ENCODE assay signal across 22 cellular contexts in genomic region chr2:131125195-131125757, GRCh38. TPM values are rescaled to one million over a fixed set of nuclear protein-coding genes. Genes with fewer than 3 reads are reported as not detected.
A peak's percentile ranks its signal among the peaks of the same experiment; 100 is the strongest.
DNase-seq lines count a peak whose midpoint lies in the region.
"Had no signal": no experiment of that assay in that cellular context is flagged by ENCODE, and none has a peak within 500 bp of the region (broad histone marks: within the 10 kb centered on the region; RNA-seq: fewer than 3 reads in every experiment).

No MANE protein-coding gene starts in this region.

- H2BK15ac ChIP-seq in neuronal stem cell (ENCODE audit: low read length) = no peak overlapping the region

- H3K4me3 ChIP-seq in neuronal stem cell (ENCODE audit: low read length in 2 of 2) = no peak overlapping the region
- H3K4me3 ChIP-seq: adrenal gland, BLaER1, GM23248, lower lobe of right lung, ovary, stomach had no signal

- no peak overlapping the region for H2BK5ac ChIP-seq in neuronal stem cell (ENCODE audit: low read length)

- no peak overlapping the region for H4K8ac ChIP-seq in neuronal stem cell (ENCODE audit: low read depth, low read length)

- no peak overlapping the region for H2BK12ac ChIP-seq in neuronal stem cell (ENCODE audit: low read length)

- H3K9me3 ChIP-seq in neuronal stem cell (replicated peaks in 1 of 2; ENCODE audit: control insufficient read depth in 2 of 2, insufficient read depth in 1 of 2, low read depth in 1 of 2, low read length in 2 of 2) = peaks cover 0 to 1% of the 10 kb centered on the region in 2 donors
- H3K9me3 ChIP-seq: adrenal gland, lower lobe of right lung, ovary, stomach had no signal

- no peak overlapping the region for H3K4ac ChIP-seq in neuronal stem cell (ENCODE audit: low read length)

- no peak overlapping the region for H3K4me2 ChIP-seq in neuronal stem cell (ENCODE audit: insufficient read depth, low read length, poor library complexity, severe bottlenecking)
- H3K4me2 ChIP-seq: BLaER1 had no signal

- no peak overlapping the region for H3K27ac ChIP-seq in neuronal stem cell (replicated peaks; ENCODE audit: low read length)
- H3K27ac ChIP-seq: BLaER1, GM23248, lower lobe of right lung, ovary, stomach had no signal

- H4K91ac ChIP-seq in neuronal stem cell (ENCODE audit: low read depth, low read length, poor library complexity) = no peak overlapping the region

- H3K36me3 ChIP-seq in neuronal stem cell (replicated peaks in 1 of 2; ENCODE audit: control insufficient read depth in 2 of 2, insufficient read depth in 2 of 2, low read length in 2 of 2) = peaks cover 15 to 69% of the 10 kb centered on the region in 2 donors
- H3K36me3 ChIP-seq: ovary had no signal

- WGBS in neuronal stem cell (ENCODE audit: extremely low coverage in 2 of 2, insufficient read length in 2 of 2, insufficient replicate concordance in 1 of 2), 2 donors = no CpG with 5 or more reads among the region's 7 CpGs

- H3K18ac ChIP-seq in neuronal stem cell (ENCODE audit: low read length) = no peak overlapping the region

- H2BK120ac ChIP-seq in neuronal stem cell (ENCODE audit: low read depth, low read length) = no peak overlapping the region

- no peak overlapping the region for H3K23ac ChIP-seq in neuronal stem cell (ENCODE audit: low read depth, low read length, poor library complexity)

- H3K14ac ChIP-seq in neuronal stem cell (ENCODE audit: low read length) = no peak overlapping the region

- peak; percentile 1 for DNase-seq in NCI-H2029 treated with DMSO at 0.1 percent for 48 hours (lab: John Stamatoyannopoulos, UW)
- DNase-seq in NCI-H2029 (lab: John Stamatoyannopoulos, UW) = no peak
- DNase-seq in NCI-H2107 (lab: John Stamatoyannopoulos, UW) = peak; percentile 12
- peak; percentile 17 for DNase-seq in globus pallidus (ENCODE audit: low spot score)
- peak; percentile 38 for DNase-seq in superior temporal gyrus (ENCODE audit: extremely low spot score)
- no peak for DNase-seq in neuronal stem cell (ENCODE audit: low spot score)
- no peak for DNase-seq in activated CD8-positive, alpha-beta memory T cell treated with anti-CD3 and anti-CD28 coated beads for 24 hours
- no peak for DNase-seq in HuH-7.5 (ENCODE audit: low spot score)
- DNase-seq: activated CD4-positive, alpha-beta T cell treated with anti-CD3 and anti-CD28 coated beads, Interleukin-2, amount 10 ng/mL, durations not matched to agents 24 days and 14 days; activated effector memory CD4-positive, alpha-beta T cell treated with Interleukin-2 at 50 U/mL for 16 hours; cortex of kidney; GM23248; IMR-90; lower lobe of right lung; MM.1S; naive B cell; NCI-H524 treated with DMSO at 0.1 percent for 48 hours; ovary; stimulated activated CD4-positive, alpha-beta T cell treated with anti-CD3 and anti-CD28 coated beads, Interleukin-2, amount 100 ng/mL, for 24 hours; stomach had no signal

- H3K79me1 ChIP-seq in neuronal stem cell (ENCODE audit: low read depth, low read length) = peaks cover 7% of the 10 kb centered on the region

- no peak overlapping the region for H3K9ac ChIP-seq in neuronal stem cell (ENCODE audit: low read depth, low read length, poor library complexity)
- H3K9ac ChIP-seq: BLaER1, GM23248 had no signal

- H3K27me3 ChIP-seq in neuronal stem cell (ENCODE audit: control insufficient read depth in 3 of 3, insufficient read depth in 3 of 3, low read depth in 1 of 3, low read length in 3 of 3) = no peaks in the 10 kb centered on the region
- H3K27me3 ChIP-seq: adrenal gland, BLaER1, ovary, stomach had no signal

- peaks cover 0 to 2% of the 10 kb centered on the region in 2 donors for H3K4me1 ChIP-seq in neuronal stem cell (ENCODE audit: control insufficient read depth in 2 of 2, insufficient read depth in 1 of 2, low read depth in 1 of 2, low read length in 2 of 2)
- H3K4me1 ChIP-seq: BLaER1, lower lobe of right lung had no signal

- H2AFZ ChIP-seq in neuronal stem cell (ENCODE audit: low read length) = no peak overlapping the region
- H2AFZ ChIP-seq: GM23248 had no signal

- H2AK5ac ChIP-seq in neuronal stem cell (ENCODE audit: low read depth, low read length) = no peak overlapping the region

RNA-seq across cellular contexts. Expression of gene PLEKHB2, which starts 20.1 kb away (rescaled TPM):
- polyA plus RNA-seq in neuronal stem cell (2013, experiment 1 of 2) = 30.4 TPM
- 31.1 TPM for polyA plus RNA-seq in neuronal stem cell (2013, experiment 2 of 2)

RNA-seq across cellular contexts. Expression of gene FAM168B, which starts 32.0 kb away (rescaled TPM):
- polyA plus RNA-seq in neuronal stem cell (2013, experiment 1 of 2) = 73.9 TPM
- polyA plus RNA-seq in neuronal stem cell (2013, experiment 2 of 2) = 72.7 TPM

Comparison
In these comparisons a context has a peak if more than half of its experiments do, and no peak if none do; other contexts are left out.
1. DNase-seq: peak in NCI-H2029 treated with DMSO at 0.1 percent for 48 hours (single experiment), NCI-H2107 (single experiment), globus pallidus (single experiment) and superior temporal gyrus (single experiment); none in NCI-H2029 (single experiment), neuronal stem cell (single experiment), activated CD8-positive, alpha-beta memory T cell treated with anti-CD3 and anti-CD28 coated beads for 24 hours (single experiment) and HuH-7.5 (single experiment).